13 cellular contexts compared by ENCODE assay signal in genomic region chr2:20288941-20289340, GRCh38.
DNase-seq lines count a peak whose midpoint lies in the region; ATAC-seq, FAIRE-seq and TF ChIP-seq lines count a peak whose summit lies in the region.
"Had no signal": no experiment of that assay in that cellular context is flagged by ENCODE, and none has a peak within 500 bp of the region (broad histone marks: within the 10 kb centered on the region; RNA-seq: fewer than 3 reads in every experiment).

No MANE protein-coding gene starts in this region.

- TF ChIP-seq POLR2A in HepG2 (IDR thresholded peaks at IDR 0.05; ENCODE audit: insufficient read depth in 1 of 2, low read depth in 2 of 2, low read length in 2 of 2) (no peak), right lobe of liver (IDR thresholded peaks at IDR 0.05) (no peak)

- POLR2A ChIA-PET in HepG2 (lab: Yijun Ruan, JAX): no interaction called here
- POLR2A ChIA-PET in A673 (lab: Charles Lee; ENCODE audit: low non-redundant PET): no interaction called here

- no peak for DNase-seq in HepG2 (ENCODE audit: low spot score)
- no peak for DNase-seq in right lobe of liver
- peak; percentile 8 for DNase-seq in brain microvascular endothelial cell
- DNase-seq in keratinocyte (ENCODE audit: low read depth, low spot score): peak; percentile 11
- no peak for DNase-seq in A673 (ENCODE audit: low spot score)
- DNase-seq in NCI-H2227 (lab: John Stamatoyannopoulos, UW; ENCODE audit: unreplicated experiment): no peak
- no peak for DNase-seq in HuH-7.5 (ENCODE audit: low spot score)
- DNase-seq: AML-193, anterior cingulate cortex, right cardiac atrium, RPMI8226 had no signal

- no peak overlapping the region for H3K27ac ChIP-seq in HepG2 (ENCODE audit: extremely low read length, insufficient read depth, low read length)
- H3K27ac ChIP-seq in right lobe of liver: no peak overlapping the region
- peak overlapping the region; percentile 32 for H3K27ac ChIP-seq in brain microvascular endothelial cell
- H3K27ac ChIP-seq in keratinocyte (ENCODE audit: control insufficient read depth, insufficient read depth, low read length): peak overlapping the region; percentile 86
- H3K27ac ChIP-seq in A673 (ENCODE audit: low read depth, low read length, poor library complexity, severe bottlenecking): no peak overlapping the region
- H3K27ac ChIP-seq: thoracic aorta had no signal

- no peak for ATAC-seq in HepG2
- ATAC-seq in right lobe of liver: no peak
- ATAC-seq in GM21825 (IDR thresholded peaks at IDR 0.05; ENCODE audit: unreplicated experiment): no peak

- peaks cover 7% of the 10 kb centered on the region; the same call in 1 of the 2 replicates for H4K20me1 ChIP-seq in HepG2 (ENCODE audit: insufficient read depth, low read length)
- H4K20me1 ChIP-seq in keratinocyte (ENCODE audit: control insufficient read depth, extremely low read depth, insufficient read depth, low read length): no peaks in the 10 kb centered on the region

- H3K36me3 ChIP-seq in HepG2 (replicated peaks in 1 of 2; ENCODE audit: control insufficient read depth in 1 of 2, insufficient read depth in 2 of 2, low read length in 2 of 2) (peaks cover 11 to 86% of the 10 kb centered on the region in 2 experiments), right lobe of liver (peaks cover 0 to 9% (median 1%) of the 10 kb centered on the region in 4 donors), brain microvascular endothelial cell (replicated peaks) (peaks cover 7% of the 10 kb centered on the region), keratinocyte (ENCODE audit: control insufficient read depth in 2 of 2, extremely low read depth in 1 of 2, insufficient read depth in 2 of 2, low read length in 2 of 2) (peaks cover 5 to 12% of the 10 kb centered on the region in 2 experiments), A673 (ENCODE audit: insufficient read depth, low read length, poor library complexity, severe bottlenecking) (peaks cover 64% of the 10 kb centered on the region)
- H3K36me3 ChIP-seq: thoracic aorta had no signal

- H3K9me1 ChIP-seq in keratinocyte (ENCODE audit: control insufficient read depth, extremely low read depth, insufficient read depth, low read length): no peaks in the 10 kb centered on the region

- CTCF ChIA-PET in HepG2 (lab: Yijun Ruan, JAX; ENCODE audit: low intra/inter-chr PET ratio, low total read pairs) (no interaction called here), A673 (lab: Charles Lee) (interaction anchor here (0.6 kb wide), 1 partner anchor 1446 kb away, joined by 5 read pairs; no protein-coding TSS in a partner anchor)

- no peak for TF ChIP-seq CTCF in HepG2 (CRISPR knock-in tag; IDR thresholded peaks at IDR 0.05)
- TF ChIP-seq CTCF in right lobe of liver (IDR thresholded peaks at IDR 0.05): no peak
- no peak for TF ChIP-seq CTCF in brain microvascular endothelial cell (IDR thresholded peaks at IDR 0.05; ENCODE audit: low read depth, low read length, missing control alignments)
- TF ChIP-seq CTCF in keratinocyte (optimal IDR thresholded peaks at IDR 0.05 in 1 of 3, IDR thresholded peaks at IDR 0.05 in 1 of 3, conservative IDR thresholded peaks at IDR 0.05 in 1 of 3; ENCODE audit: extremely low read depth in 1 of 3, insufficient read depth in 2 of 3, low read length in 3 of 3): no peak
- no peak for TF ChIP-seq CTCF in A673 (conservative IDR thresholded peaks at IDR 0.05; ENCODE audit: low read depth, low read length)

- intact Hi-C loops in HepG2 (cut with micrococcal nuclease; ENCODE audit: unreplicated experiment): no loop called here
- intact Hi-C loops in right lobe of liver (cut with DNase I): no loop called here
- intact Hi-C loops in A673 (cut with micrococcal nuclease; ENCODE audit: unreplicated experiment): no loop called here

- H3K4me2 ChIP-seq in HepG2 (ENCODE audit: low read depth, low read length) (no peak overlapping the region), keratinocyte (ENCODE audit: control insufficient read depth, extremely low read depth, insufficient read depth, low read depth, low read length) (peak overlapping the region; percentile 38)

- dilution Hi-C loops in keratinocyte (cut with MboI; ENCODE audit: extremely low pct_ligation_motif_present, low sequenced_read_pairs): no loop called here

- in situ Hi-C loops in HepG2 (cut with HindIII; ENCODE audit: extremely low pct_ligation_motif_present, low pct_unique_long_range_greater_than_20kb) (no loop called here), brain microvascular endothelial cell (cut with HindIII; ENCODE audit: low pct_ligation_motif_present, low sequenced_read_pairs) (no loop called here)

- FAIRE-seq in HepG2 (lab: Jason Lieb, UNC): no peak
- peak; percentile 17 for FAIRE-seq in keratinocyte (lab: Jason Lieb, UNC)

- no peaks in the 10 kb centered on the region for H3K27me3 ChIP-seq in HepG2 (ENCODE audit: control insufficient read depth in 1 of 2, insufficient read depth in 2 of 2, low read length in 2 of 2)
- no peaks in the 10 kb centered on the region for H3K27me3 ChIP-seq in right lobe of liver
- H3K27me3 ChIP-seq in brain microvascular endothelial cell (replicated peaks): no peaks in the 10 kb centered on the region
- H3K27me3 ChIP-seq in keratinocyte (ENCODE audit: control insufficient read depth, extremely low read depth, insufficient read depth, low read length): no peaks in the 10 kb centered on the region
- H3K27me3 ChIP-seq in A673 (replicated peaks; ENCODE audit: insufficient read depth, low read depth, low read length, poor library complexity): no peaks in the 10 kb centered on the region

- over 99% methylated on average over 5 of the region's 5 CpGs for WGBS in HepG2 (ENCODE audit: low lambda C conversion rate)
- 70% methylated on average over 5 of the region's 5 CpGs for WGBS in right lobe of liver (ENCODE audit: insufficient coverage, low coverage, low lambda C conversion rate, missing lambda C conversion rate)

- H3K79me2 ChIP-seq in HepG2 (ENCODE audit: insufficient read depth, low read length): peaks cover 6% of the 10 kb centered on the region
- H3K79me2 ChIP-seq in keratinocyte (ENCODE audit: control insufficient read depth, insufficient read depth, low read length): peaks cover 20% of the 10 kb centered on the region

- H2AFZ ChIP-seq in HepG2 (ENCODE audit: low read length): no peak overlapping the region
- H2AFZ ChIP-seq in keratinocyte (ENCODE audit: control insufficient read depth, low read length): no peak overlapping the region

- no peak for TF ChIP-seq RAD21 in HepG2 (CRISPR knock-in tag; IDR thresholded peaks at IDR 0.05)

- H3K9ac ChIP-seq in HepG2 (ENCODE audit: insufficient read depth, low read depth, low read length): no peak overlapping the region
- H3K9ac ChIP-seq in keratinocyte (ENCODE audit: control insufficient read depth, extremely low read depth, insufficient read depth, low read length): peak overlapping the region; percentile 61

- H3K4me1 ChIP-seq in HepG2 (ENCODE audit: insufficient read depth, low read length): peaks cover 5% of the 10 kb centered on the region; the same call in 1 of the 2 replicates
- peaks cover 0 to 46% (median 7%) of the 10 kb centered on the region in 4 donors for H3K4me1 ChIP-seq in right lobe of liver
- H3K4me1 ChIP-seq in keratinocyte (ENCODE audit: control insufficient read depth, extremely low read depth, insufficient read depth, low read length): peaks cover 19% of the 10 kb centered on the region
- no peaks in the 10 kb centered on the region for H3K4me1 ChIP-seq in A673 (ENCODE audit: insufficient read depth, low read length, poor library complexity, severe bottlenecking)

- BruUV-seq in HepG2 (replicated peaks; lab: Mats Ljungman, UMichigan) (no TSS peak), A673 (replicated peaks; lab: Mats Ljungman, UMichigan) (no TSS peak)

- no peaks in the 10 kb centered on the region for H3K9me3 ChIP-seq in HepG2 (ENCODE audit: low read length)
- H3K9me3 ChIP-seq in right lobe of liver: no peaks in the 10 kb centered on the region
- H3K9me3 ChIP-seq in keratinocyte (ENCODE audit: control insufficient read depth, low read depth, low read length): no peaks in the 10 kb centered on the region
- no peaks in the 10 kb centered on the region for H3K9me3 ChIP-seq in A673 (ENCODE audit: low read depth, low read length, poor library complexity, severe bottlenecking)
- H3K9me3 ChIP-seq: thoracic aorta had no signal

- no peak for TF ChIP-seq EP300 in HepG2 (IDR thresholded peaks at IDR 0.05; ENCODE audit: low read depth in 2 of 2, low read length in 2 of 2)
- TF ChIP-seq EP300 in HepG2 (CRISPR knock-in tag; IDR thresholded peaks at IDR 0.05; ENCODE audit: borderline replicate concordance): no peak

- no peak overlapping the region for H3K4me3 ChIP-seq in HepG2 (replicated peaks in 1 of 3; ENCODE audit: insufficient read depth in 1 of 3, low read depth in 2 of 3, low read length in 3 of 3)
- H3K4me3 ChIP-seq in right lobe of liver: no peak overlapping the region
- no peak overlapping the region for H3K4me3 ChIP-seq in brain microvascular endothelial cell (ENCODE audit: low read depth, low read length)
- H3K4me3 ChIP-seq in keratinocyte (ENCODE audit: control insufficient read depth in 2 of 3, extremely low read depth in 1 of 3, insufficient read depth in 2 of 3, low read depth in 1 of 3, low read length in 3 of 3): no peak overlapping the region
- H3K4me3 ChIP-seq in A673 (ENCODE audit: low read depth, low read length, poor library complexity, severe bottlenecking): no peak overlapping the region
- H3K4me3 ChIP-seq: thoracic aorta had no signal

TF ChIP-seq in HepG2, 621 proteins besides CTCF, POLR2A, EP300 and RAD21:
- TF ChIP-seq ISX (CRISPR knock-in tag; conservative IDR thresholded peaks at IDR 0.05) (no peak), ZNF333 (CRISPR knock-in tag; IDR thresholded peaks at IDR 0.05; ENCODE audit: borderline replicate concordance) (no peak), PAF1 (CRISPR knock-in tag; IDR thresholded peaks at IDR 0.05) (0 out of 2 replicates have a peak, but pooled peaks have one; percentile 48)
TF ChIP-seq in HepG2: peak in this region for 1.

Comparison
In these comparisons a context has a peak if more than half of its experiments do, and no peak if none do; other contexts are left out.
1. DNase-seq: peak in brain microvascular endothelial cell (single experiment) and keratinocyte (single experiment); none in HepG2 (single experiment), right lobe of liver (0 of 3), A673 (single experiment), NCI-H2227 (single experiment) and HuH-7.5 (single experiment).
2. H3K27ac ChIP-seq: peak in brain microvascular endothelial cell (single experiment) and keratinocyte (single experiment); none in HepG2 (single experiment), right lobe of liver (0 of 3) and A673 (single experiment).